8 cellular contexts compared by ENCODE assay signal in the genomic region with DNA sequence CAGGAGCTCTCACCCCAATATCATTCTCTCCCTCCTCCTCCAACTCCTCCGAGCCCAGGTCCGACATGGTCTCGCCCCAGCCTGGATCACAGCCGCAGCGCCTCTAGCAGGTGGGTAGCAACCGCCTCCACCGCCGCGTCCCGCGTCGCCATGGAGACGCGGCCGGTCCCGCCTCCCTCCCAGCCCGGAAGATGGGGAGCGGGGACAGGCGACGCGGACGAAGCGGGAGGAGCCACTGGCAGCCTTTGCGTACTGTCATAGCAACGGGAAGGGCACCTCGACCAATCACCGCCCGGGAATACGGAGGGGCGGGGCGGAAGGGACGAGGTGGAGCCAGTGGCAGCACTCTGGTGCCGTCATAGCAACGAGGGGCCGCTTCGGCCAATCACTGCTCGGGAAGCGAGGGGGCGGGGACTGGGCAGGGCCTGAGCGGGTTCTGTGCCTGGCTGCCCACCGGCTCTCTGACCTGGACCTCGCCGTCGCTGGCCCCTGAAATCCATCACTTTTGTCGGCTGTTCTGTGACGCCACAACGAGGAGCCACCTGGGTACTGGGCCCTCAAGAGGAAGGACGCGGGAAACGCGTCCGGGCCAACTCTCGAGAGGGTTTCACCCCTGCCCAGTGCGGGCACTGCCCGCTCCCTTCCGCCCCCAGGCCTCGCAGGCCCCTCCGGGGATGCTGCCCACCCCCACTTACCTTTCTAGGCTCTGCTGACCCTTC. TPM values are rescaled to one million over a fixed set of nuclear protein-coding genes. Genes with fewer than 3 reads are reported as not detected.
DNase-seq lines count a peak whose midpoint lies in the region; ATAC-seq and TF ChIP-seq lines count a peak whose summit lies in the region.

A gene (minus strand): TSS at position 105 of the 719 bp plus-strand sequence. CDS start 38 bp downstream, at position 67.

- intact Hi-C loops in left lung (cut with DNase I), result no loop called here

- H3K4me3 ChIP-seq in left lung, result peak within 1 kb of the TSS; percentile 54 to 75

- no peaks in the 10 kb centered on the region for H3K36me3 ChIP-seq in left lung

- ATAC-seq in GM19397 (IDR thresholded peaks at IDR 0.05; ENCODE audit: unreplicated experiment), result peak; percentile 99
- peak; percentile 96 for ATAC-seq in HG03565 (IDR thresholded peaks at IDR 0.05; ENCODE audit: unreplicated experiment)
- peak; percentile 97 for ATAC-seq in left lung

- H3K9me3 ChIP-seq in left lung, result no peaks in the 10 kb centered on the region

- peak within 1 kb of the TSS; percentile 72 to 82 for H3K27ac ChIP-seq in left lung

- DNase-seq in CD1c-positive myeloid dendritic cell (ENCODE audit: extremely low spot score) (peak; percentile 99), NCI-H748 treated with DMSO at 0.1 percent for 48 hours (lab: John Stamatoyannopoulos, UW) (peak; percentile 98), dermis blood vessel endothelial cell (peak; percentile 99), left lung (peak; percentile 99 to 100)
- DNase-seq in activated CD4-positive, alpha-beta T cell treated with anti-CD3 and anti-CD28 coated beads, Interleukin-2, amount 50 U/mL, for 4 hours, result peak; percentile 99
- peak; percentile 99 for DNase-seq in stimulated activated CD4-positive, alpha-beta T cell treated with anti-CD3 and anti-CD28 coated beads, Interleukin-2, amount 100 ng/mL, for 4 hours (ENCODE audit: low read depth)

- peaks cover 0 to 15% of the 10 kb centered on the region in 2 donors for H3K4me1 ChIP-seq in left lung

- no peak for TF ChIP-seq CTCF in left lung (IDR thresholded peaks at IDR 0.05)

- no peaks in the 10 kb centered on the region for H3K27me3 ChIP-seq in left lung

RNA-seq across cellular contexts. Expression of the gene that starts here (rescaled TPM):
- total RNA-seq in dermis blood vessel endothelial cell, result not detected in 2 replicates
- total RNA-seq in left lung, result 10 to 100 TPM in 1 of 2 donors, under 1 TPM in 1; 0.73 to 10.7 TPM

Comparison
In these comparisons a context has a peak if more than half of its experiments do, and no peak if none do; other contexts are left out.
1. Peak in every context shown above with its lines: DNase-seq, ATAC-seq, H3K4me3 ChIP-seq and H3K27ac ChIP-seq.
2. Peak in DNase-seq in dermis blood vessel endothelial cell; RNA of the gene not detected or under 1 TPM.